In the genomic region with DNA sequence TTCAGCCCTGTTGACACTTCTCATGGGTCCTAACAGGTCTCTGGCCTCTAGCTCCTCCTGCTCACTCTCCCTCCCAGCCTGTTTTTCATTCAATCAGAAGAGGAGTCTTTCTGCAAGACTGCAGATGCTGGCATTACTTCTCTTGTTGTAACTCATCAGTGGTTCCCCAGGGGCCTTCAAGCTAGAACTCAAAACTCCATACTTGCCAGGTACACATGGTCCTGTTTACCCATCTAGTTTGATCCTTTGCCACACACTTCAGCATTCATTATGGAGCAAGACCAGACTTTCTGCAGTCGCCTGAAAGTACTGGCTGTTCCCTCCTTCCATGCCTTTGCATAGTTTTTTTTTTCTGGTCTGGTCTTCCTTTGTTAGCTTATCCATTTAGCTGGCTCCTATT, we compare ENCODE assay signal across 16 cellular contexts. TPM values are rescaled to one million over a fixed set of nuclear protein-coding genes. Genes with fewer than 3 reads are reported as not detected.
DNase-seq lines count a peak whose midpoint lies in the region; ATAC-seq, FAIRE-seq and TF ChIP-seq lines count a peak whose summit lies in the region.
"Had no signal": no experiment of that assay in that cellular context is flagged by ENCODE, and none has a peak within 500 bp of the region (broad histone marks: within the 10 kb centered on the region; RNA-seq: fewer than 3 reads in every experiment).

No MANE protein-coding gene starts in this region.

- H3K9ac ChIP-seq in smooth muscle cell (ENCODE audit: low read depth) = no peak overlapping the region

- TF ChIP-seq CTCF in natural killer cell (IDR thresholded peaks at IDR 0.05) (no peak), bronchial epithelial cell (IDR thresholded peaks at IDR 0.05; ENCODE audit: insufficient read depth, low read length, severe bottlenecking) (no peak), omental fat pad (IDR thresholded peaks at IDR 0.05) (no peak), tibial nerve (IDR thresholded peaks at IDR 0.05) (no peak), smooth muscle cell (IDR thresholded peaks at IDR 0.05; ENCODE audit: borderline replicate concordance, insufficient read depth, poor library complexity, severe bottlenecking) (no peak)

- no peak for TF ChIP-seq POLR2A in tibial nerve (IDR thresholded peaks at IDR 0.05)

- H4K20me1 ChIP-seq in smooth muscle cell (ENCODE audit: low read depth) = no peaks in the 10 kb centered on the region

- TF ChIP-seq EP300 in tibial nerve (IDR thresholded peaks at IDR 0.05) = peak in 1 of 2 donors; percentile 84

- peak; percentile 36 for FAIRE-seq in bronchial epithelial cell (lab: Jason Lieb, UNC)

- ATAC-seq in natural killer cell treated with Interleukin-12 subunit alpha and Interleukin-12 subunit beta and Interleukin-15 and Interleukin-18, amount 100 ng/mL, for 72 hours = no peak
- ATAC-seq in natural killer cell (no peak), omental fat pad (ENCODE audit: low FRiP score) (peak; percentile 32), HG03108 (IDR thresholded peaks at IDR 0.05; ENCODE audit: unreplicated experiment) (no peak)

- H3K27me3 ChIP-seq in bronchial epithelial cell (ENCODE audit: control insufficient read depth, insufficient read depth, low read length) = no peaks in the 10 kb centered on the region
- no peaks in the 10 kb centered on the region for H3K27me3 ChIP-seq in tibial nerve
- H3K27me3 ChIP-seq in smooth muscle cell (ENCODE audit: low read depth) = no peaks in the 10 kb centered on the region
- H3K27me3 ChIP-seq: MG63 had no signal

- 61 to 64% methylated on average over 1 of the region's 1 CpG for WGBS in tibial nerve, 2 donors
- WGBS in smooth muscle cell (ENCODE audit: low lambda C conversion rate) = 100% methylated on average over 1 of the region's 1 CpG

- intact Hi-C loops in natural killer cell (cut with micrococcal nuclease) = no loop called here

- H3K4me3 ChIP-seq in bronchial epithelial cell (ENCODE audit: low read depth, low read length) (no peak overlapping the region), tibial nerve (no peak overlapping the region), smooth muscle cell (no peak overlapping the region)
- H3K4me3 ChIP-seq: MG63, PC-9 had no signal

- H3K27ac Mint-ChIP-seq in natural killer cell treated with Interleukin-12 subunit alpha and Interleukin-12 subunit beta and Interleukin-15 and Interleukin-18, amount 100 ng/mL, for 72 hours = peak overlapping the region; percentile 17 to 35
- H3K27ac Mint-ChIP-seq in natural killer cell = no peak overlapping the region

- H3K36me3 ChIP-seq in bronchial epithelial cell (ENCODE audit: control insufficient read depth, insufficient read depth, low read length) (no peaks in the 10 kb centered on the region), tibial nerve (peaks cover 0 to 8% (median 0%) of the 10 kb centered on the region in 3 donors), smooth muscle cell (ENCODE audit: low read depth) (no peaks in the 10 kb centered on the region)

- H3K27me3 Mint-ChIP-seq in natural killer cell treated with Interleukin-12 subunit alpha and Interleukin-12 subunit beta and Interleukin-15 and Interleukin-18, amount 100 ng/mL, for 72 hours = no peaks in the 10 kb centered on the region
- no peaks in the 10 kb centered on the region for H3K27me3 Mint-ChIP-seq in natural killer cell (ENCODE audit: low read depth in 2 of 2)
- H3K27me3 Mint-ChIP-seq: CD8-positive, alpha-beta memory T cell had no signal

- no peak overlapping the region for H3K4me3 Mint-ChIP-seq in natural killer cell treated with Interleukin-12 subunit alpha and Interleukin-12 subunit beta and Interleukin-15 and Interleukin-18, amount 100 ng/mL, for 72 hours
- H3K4me3 Mint-ChIP-seq in natural killer cell = no peak overlapping the region
- H3K4me3 Mint-ChIP-seq: CD8-positive, alpha-beta memory T cell had no signal

- H3K4me1 Mint-ChIP-seq in natural killer cell treated with Interleukin-12 subunit alpha and Interleukin-12 subunit beta and Interleukin-15 and Interleukin-18, amount 100 ng/mL, for 72 hours (ENCODE audit: low read depth in 2 of 2) = peaks cover 3 to 28% of the 10 kb centered on the region in 2 donors
- peaks cover 0 to 4% of the 10 kb centered on the region in 2 donors for H3K4me1 Mint-ChIP-seq in natural killer cell
- H3K4me1 Mint-ChIP-seq: CD8-positive, alpha-beta memory T cell had no signal

- no peak for DNase-seq in natural killer cell treated with Interleukin-12 subunit alpha and Interleukin-12 subunit beta and Interleukin-15 and Interleukin-18, amount 100 ng/mL, for 72 hours (ENCODE audit: low spot score)
- DNase-seq in natural killer cell = no peak
- DNase-seq in bronchial epithelial cell (ENCODE audit: low read depth) = no peak
- DNase-seq in omental fat pad (ENCODE audit: low spot score) = no peak
- DNase-seq in tibial nerve (ENCODE audit: low spot score in 2 of 2) = peak; percentile 21 to 71
- no peak for DNase-seq in SW480 (ENCODE audit: low spot score)
- DNase-seq in smooth muscle cell (lab: John Stamatoyannopoulos, UW; ENCODE audit: unreplicated experiment) = no peak
- DNase-seq: ACHN; CD8-positive, alpha-beta memory T cell; H7; MG63; NCI-H1092 treated with DMSO at 0.1 percent for 48 hours; NCI-H1694; NCI-H774; PC-9 had no signal

- H3K9me3 Mint-ChIP-seq in natural killer cell treated with Interleukin-12 subunit alpha and Interleukin-12 subunit beta and Interleukin-15 and Interleukin-18, amount 100 ng/mL, for 72 hours = peaks cover 8% of the 10 kb centered on the region
- H3K9me3 Mint-ChIP-seq in natural killer cell = peaks cover 3 to 10% of the 10 kb centered on the region in 2 donors

- H3K4me2 ChIP-seq in smooth muscle cell = no peak overlapping the region
- H3K4me2 ChIP-seq: PC-9 had no signal

- H3K27ac ChIP-seq in tibial nerve (peak overlapping the region in 1 of 4 donors; percentile 61), smooth muscle cell (ENCODE audit: low read depth) (no peak overlapping the region)
- H3K27ac ChIP-seq: PC-9 had no signal

- H2AFZ ChIP-seq in smooth muscle cell (ENCODE audit: low read depth) = no peak overlapping the region
- H2AFZ ChIP-seq: PC-9 had no signal

- H3K36me3 Mint-ChIP-seq in natural killer cell treated with Interleukin-12 subunit alpha and Interleukin-12 subunit beta and Interleukin-15 and Interleukin-18, amount 100 ng/mL, for 72 hours = peaks cover 62% of the 10 kb centered on the region
- H3K36me3 Mint-ChIP-seq in natural killer cell = peaks cover 20% of the 10 kb centered on the region

- H3F3A ChIP-seq in smooth muscle cell (ENCODE audit: low read depth) = no peaks in the 10 kb centered on the region

- H3K9me3 ChIP-seq in tibial nerve = peaks cover 0 to 14% (median 0%) of the 10 kb centered on the region in 4 donors
- no peaks in the 10 kb centered on the region for H3K9me3 ChIP-seq in smooth muscle cell (replicated peaks; ENCODE audit: low read depth)

- H3K4me1 ChIP-seq in tibial nerve (peaks cover 0 to 6% (median 0%) of the 10 kb centered on the region in 4 donors), smooth muscle cell (ENCODE audit: low read depth) (no peaks in the 10 kb centered on the region)

- no peaks in the 10 kb centered on the region for H3K79me2 ChIP-seq in smooth muscle cell (ENCODE audit: low read depth)

RNA-seq across cellular contexts. Expression of a gene that starts 47.9 kb away (rescaled TPM):
- total RNA-seq in natural killer cell treated with Interleukin-12 subunit alpha and Interleukin-12 subunit beta and Interleukin-15 and Interleukin-18, amount 100 ng/mL, for 72 hours = 100 to 1,000 TPM; 319 to 328 TPM
- 100 to 1,000 TPM; 137 to 183 (median 149) TPM for total RNA-seq in natural killer cell
- 247 and 282 TPM in 2 replicates for total RNA-seq in bronchial epithelial cell
- 100 to 1,000 TPM; 199 to 340 (median 217) TPM for total RNA-seq in omental fat pad
- 100 to 1,000 TPM; 173 to 241 (median 223) TPM for total RNA-seq in tibial nerve
- 164 and 172 TPM in 2 replicates for total RNA-seq in smooth muscle cell
- polyA plus RNA-seq in smooth muscle cell = 82.5 and 102 TPM in 2 replicates

Comparison
In these comparisons a context has a peak if more than half of its experiments do, and no peak if none do; other contexts are left out.
1. H3K27ac Mint-ChIP-seq: peak in natural killer cell treated with Interleukin-12 subunit alpha and Interleukin-12 subunit beta and Interleukin-15 and Interleukin-18, amount 100 ng/mL, for 72 hours (2 of 2); none in natural killer cell (0 of 2).
2. DNase-seq: peak in tibial nerve (2 of 2); none in natural killer cell treated with Interleukin-12 subunit alpha and Interleukin-12 subunit beta and Interleukin-15 and Interleukin-18, amount 100 ng/mL, for 72 hours (single experiment), natural killer cell (single experiment), bronchial epithelial cell (single experiment), omental fat pad (single experiment), SW480 (single experiment) and smooth muscle cell (single experiment).